14 cellular contexts compared by ENCODE assay signal in the genomic region with DNA sequence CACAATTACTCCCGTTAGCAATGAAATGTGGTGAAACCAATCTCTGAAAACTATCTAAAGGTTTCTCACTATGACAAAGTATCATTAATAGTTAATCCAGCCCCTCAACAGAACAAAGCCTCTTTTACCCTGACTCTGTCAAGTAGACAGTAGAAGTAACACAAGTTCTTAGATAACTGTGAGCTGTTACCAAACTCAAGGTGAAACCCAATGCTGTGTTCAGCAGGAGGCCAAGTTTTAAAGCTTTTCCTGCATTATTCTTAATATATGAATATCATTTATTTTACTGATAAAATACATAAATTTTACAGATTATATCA.
DNase-seq lines count a peak whose midpoint lies in the region; ATAC-seq and TF ChIP-seq lines count a peak whose summit lies in the region.
"Had no signal": no experiment of that assay in that cellular context is flagged by ENCODE, and none has a peak within 500 bp of the region (broad histone marks: within the 10 kb centered on the region; RNA-seq: fewer than 3 reads in every experiment).

No MANE protein-coding gene starts in this region.

- 67 to 69% methylated on average over 1 of the region's 1 CpG for WGBS in gastroesophageal sphincter (ENCODE audit: low coverage in 1 of 2), 2 donors

- H3K4me1 Mint-ChIP-seq in activated naive CD8-positive, alpha-beta T cell treated with anti-CD3 and anti-CD28 coated beads for 36 hours, result peaks cover 27% of the 10 kb centered on the region

- 0 out of 2 replicates have a peak overlapping the region, but pooled peaks have one; percentile 49 for H3K4me3 ChIP-seq in GM08714 (ENCODE audit: low read length)
- no peak overlapping the region for H3K4me3 ChIP-seq in gastroesophageal sphincter

- H3K27ac Mint-ChIP-seq in activated naive CD8-positive, alpha-beta T cell treated with anti-CD3 and anti-CD28 coated beads for 36 hours, result no peak overlapping the region
- H3K27ac Mint-ChIP-seq: activated B cell treated with CpG ODN at 0.5 μM for 24 hours; activated T-cell treated with anti-CD3 and anti-CD28 coated beads, Interleukin-2, amount 50 U/mL, for 72 hours; IgD-negative memory B cell had no signal

- TF ChIP-seq POLR2A in gastroesophageal sphincter (IDR thresholded peaks at IDR 0.05), result no peak

- H3K9me3 ChIP-seq in gastroesophageal sphincter, result no peaks in the 10 kb centered on the region

- no peaks in the 10 kb centered on the region for H3K9me3 Mint-ChIP-seq in activated naive CD8-positive, alpha-beta T cell treated with anti-CD3 and anti-CD28 coated beads for 36 hours
- H3K9me3 Mint-ChIP-seq: activated B cell treated with CpG ODN at 0.5 μM for 24 hours; activated T-cell treated with anti-CD3 and anti-CD28 coated beads, Interleukin-2, amount 50 U/mL, for 72 hours; IgD-negative memory B cell had no signal

- H3K4me3 Mint-ChIP-seq in activated naive CD8-positive, alpha-beta T cell treated with anti-CD3 and anti-CD28 coated beads for 36 hours, result no peak overlapping the region
- H3K4me3 Mint-ChIP-seq: activated B cell treated with CpG ODN at 0.5 μM for 24 hours; activated T-cell treated with anti-CD3 and anti-CD28 coated beads, Interleukin-2, amount 50 U/mL, for 72 hours; IgD-negative memory B cell had no signal

- no peaks in the 10 kb centered on the region for H3K27me3 ChIP-seq in foreskin keratinocyte
- H3K27me3 ChIP-seq in gastroesophageal sphincter, result no peaks in the 10 kb centered on the region

- H3K4me1 ChIP-seq in foreskin keratinocyte (peaks cover 15% of the 10 kb centered on the region), gastroesophageal sphincter (peaks cover 0 to 10% (median 0%) of the 10 kb centered on the region in 3 donors)

- no peak for DNase-seq in activated naive CD8-positive, alpha-beta T cell treated with anti-CD3 and anti-CD28 coated beads for 36 hours
- DNase-seq in foreskin keratinocyte (no peak), NCI-H1436 (lab: John Stamatoyannopoulos, UW) (no peak)
- DNase-seq: activated B cell treated with CpG ODN at 0.5 μM for 24 hours; activated T-cell treated with anti-CD3 and anti-CD28 coated beads, Interleukin-2, amount 50 U/mL, for 72 hours; AML-193; GOT3; small intestine had no signal

- H3K36me3 Mint-ChIP-seq in activated naive CD8-positive, alpha-beta T cell treated with anti-CD3 and anti-CD28 coated beads for 36 hours, result peaks cover 4% of the 10 kb centered on the region

- no peak for TF ChIP-seq EP300 in gastroesophageal sphincter (IDR thresholded peaks at IDR 0.05)

- H3K27me3 Mint-ChIP-seq in activated naive CD8-positive, alpha-beta T cell treated with anti-CD3 and anti-CD28 coated beads for 36 hours, result no peaks in the 10 kb centered on the region
- H3K27me3 Mint-ChIP-seq: activated B cell treated with CpG ODN at 0.5 μM for 24 hours, IgD-negative memory B cell had no signal

- no peaks in the 10 kb centered on the region for H3K36me3 ChIP-seq in gastroesophageal sphincter

- H3K27ac ChIP-seq in foreskin keratinocyte (no peak overlapping the region), gastroesophageal sphincter (no peak overlapping the region)

- TF ChIP-seq CTCF in foreskin keratinocyte (conservative IDR thresholded peaks at IDR 0.05), result no peak
- no peak for TF ChIP-seq CTCF in gastroesophageal sphincter (IDR thresholded peaks at IDR 0.05)

- peak; percentile 95 for ATAC-seq in GM19438 (IDR thresholded peaks at IDR 0.05; ENCODE audit: low read depth, unreplicated experiment)
- peak; percentile 70 for ATAC-seq in HG02870 (IDR thresholded peaks at IDR 0.05; ENCODE audit: unreplicated experiment)
- peak; percentile 65 for ATAC-seq in HG03565 (IDR thresholded peaks at IDR 0.05; ENCODE audit: unreplicated experiment)
- no peak for ATAC-seq in foreskin keratinocyte
- no peak for ATAC-seq in gastroesophageal sphincter
- ATAC-seq: activated T-cell treated with anti-CD3 and anti-CD28 coated beads, Interleukin-2, amount 50 U/mL, for 72 hours had no signal

Comparison
In these comparisons a context has a peak if more than half of its experiments do, and no peak if none do; other contexts are left out.
1. ATAC-seq: peak in GM19438 (single experiment), HG02870 (single experiment) and HG03565 (single experiment); none in foreskin keratinocyte (single experiment) and gastroesophageal sphincter (single experiment).